ENCODE assay signal across 26 cellular contexts in genomic region chr14:100225169-100225568, GRCh38. TPM values are rescaled to one million over a fixed set of nuclear protein-coding genes. Genes with fewer than 3 reads are reported as not detected.
DNase-seq lines count a peak whose midpoint lies in the region; ATAC-seq and TF ChIP-seq lines count a peak whose summit lies in the region.
"Had no signal": no experiment of that assay in that cellular context is flagged by ENCODE, and none has a peak within 500 bp of the region (broad histone marks: within the 10 kb centered on the region; RNA-seq: fewer than 3 reads in every experiment).

No MANE protein-coding gene starts in this region.

- no peaks in the 10 kb centered on the region for H3K4me1 Mint-ChIP-seq in stimulated activated naive CD8-positive, alpha-beta T cell treated with anti-CD3 and anti-CD28 coated beads, Interleukin-15, Interleukin-2, amounts not matched to agents 100 ng/mL and 50 ng/mL, for 24 hours (ENCODE audit: low read depth)
- H3K4me1 Mint-ChIP-seq in stimulated activated naive CD8-positive, alpha-beta T cell treated with anti-CD3 and anti-CD28 coated beads, Interleukin-15, amount 100 ng/mL, for 72 hours = peaks cover 7% of the 10 kb centered on the region
- H3K4me1 Mint-ChIP-seq in activated naive CD8-positive, alpha-beta T cell treated with anti-CD3 and anti-CD28 coated beads, Interleukin-2, amount 50 U/mL, for 24 hours = peaks cover 8% of the 10 kb centered on the region

- no peak for TF ChIP-seq CTCF in HL-60 (IDR thresholded peaks at IDR 0.05; ENCODE audit: insufficient read depth, low read length)
- TF ChIP-seq CTCF in PC-3 (conservative IDR thresholded peaks at IDR 0.05; ENCODE audit: low read depth, low read length) = no peak

- H3K4me1 ChIP-seq in PC-3 (ENCODE audit: insufficient read depth, low read length) = peaks cover 9% of the 10 kb centered on the region; the same call in 1 of the 2 replicates

- H4K20me1 ChIP-seq in PC-3 (ENCODE audit: low read length) = no peaks in the 10 kb centered on the region

- H3K27me3 Mint-ChIP-seq in stimulated activated naive CD8-positive, alpha-beta T cell treated with anti-CD3 and anti-CD28 coated beads, Interleukin-15, Interleukin-2, amounts not matched to agents 100 ng/mL and 50 ng/mL, for 24 hours = no peaks in the 10 kb centered on the region
- H3K27me3 Mint-ChIP-seq in stimulated activated naive CD8-positive, alpha-beta T cell treated with anti-CD3 and anti-CD28 coated beads, Interleukin-15, amount 100 ng/mL, for 72 hours = no peaks in the 10 kb centered on the region
- H3K27me3 Mint-ChIP-seq in activated naive CD8-positive, alpha-beta T cell treated with anti-CD3 and anti-CD28 coated beads, Interleukin-2, amount 50 U/mL, for 24 hours = no peaks in the 10 kb centered on the region
- H3K27me3 Mint-ChIP-seq: IgD-negative memory B cell; natural killer cell treated with Interleukin-12 subunit alpha and Interleukin-12 subunit beta and Interleukin-15 and Interleukin-18, amount 100 ng/mL, for 72 hours had no signal

- H3F3A ChIP-seq in PC-3 (ENCODE audit: low read length, unreplicated experiment) = no peaks in the 10 kb centered on the region

- POLR2A ChIA-PET in PC-3 (lab: Charles Lee; ENCODE audit: unreplicated experiment) = no interaction called here

- H3K9me3 Mint-ChIP-seq in stimulated activated naive CD8-positive, alpha-beta T cell treated with anti-CD3 and anti-CD28 coated beads, Interleukin-15, Interleukin-2, amounts not matched to agents 100 ng/mL and 50 ng/mL, for 24 hours = no peaks in the 10 kb centered on the region
- H3K9me3 Mint-ChIP-seq in stimulated activated naive CD8-positive, alpha-beta T cell treated with anti-CD3 and anti-CD28 coated beads, Interleukin-15, amount 100 ng/mL, for 72 hours = no peaks in the 10 kb centered on the region
- no peaks in the 10 kb centered on the region for H3K9me3 Mint-ChIP-seq in activated naive CD8-positive, alpha-beta T cell treated with anti-CD3 and anti-CD28 coated beads, Interleukin-2, amount 50 U/mL, for 24 hours
- H3K9me3 Mint-ChIP-seq: GM23338; HFFc6; IgD-negative memory B cell; natural killer cell treated with Interleukin-12 subunit alpha and Interleukin-12 subunit beta and Interleukin-15 and Interleukin-18, amount 100 ng/mL, for 72 hours had no signal

- no peak overlapping the region for H2AFZ ChIP-seq in PC-3 (ENCODE audit: low read length)
- H2AFZ ChIP-seq: GM23338 had no signal

- H3K9me2 ChIP-seq in PC-3 (replicated peaks; ENCODE audit: low read length) = no peaks in the 10 kb centered on the region

- no peaks in the 10 kb centered on the region for H3K9me3 ChIP-seq in PC-3 (ENCODE audit: low read length)
- H3K9me3 ChIP-seq: gastroesophageal sphincter, Peyer's patch, suprapubic skin, upper lobe of right lung had no signal

- peak overlapping the region; percentile 79 for H3K27ac ChIP-seq in HL-60 (replicated peaks)
- no peak overlapping the region for H3K27ac ChIP-seq in PC-3 (ENCODE audit: low read length)
- H3K27ac ChIP-seq: gastroesophageal sphincter, Peyer's patch, suprapubic skin, upper lobe of right lung had no signal

- ATAC-seq in stimulated activated naive CD8-positive, alpha-beta T cell treated with anti-CD3 and anti-CD28 coated beads, Interleukin-15, amount 100 ng/mL, for 72 hours = no peak
- no peak for ATAC-seq in activated naive CD8-positive, alpha-beta T cell treated with anti-CD3 and anti-CD28 coated beads, Interleukin-2, amount 50 U/mL, for 24 hours
- no peak for ATAC-seq in PC-3
- ATAC-seq: gastroesophageal sphincter; GM12878; GM23338; natural killer cell treated with Interleukin-12 subunit alpha and Interleukin-12 subunit beta and Interleukin-15 and Interleukin-18, amount 100 ng/mL, for 72 hours; upper lobe of right lung had no signal

- intact Hi-C loops in PC-3 (cut with micrococcal nuclease) = no loop called here

- H3K4me3 Mint-ChIP-seq in stimulated activated naive CD8-positive, alpha-beta T cell treated with anti-CD3 and anti-CD28 coated beads, Interleukin-15, Interleukin-2, amounts not matched to agents 100 ng/mL and 50 ng/mL, for 24 hours = no peak overlapping the region
- no peak overlapping the region for H3K4me3 Mint-ChIP-seq in stimulated activated naive CD8-positive, alpha-beta T cell treated with anti-CD3 and anti-CD28 coated beads, Interleukin-15, amount 100 ng/mL, for 72 hours
- H3K4me3 Mint-ChIP-seq in activated naive CD8-positive, alpha-beta T cell treated with anti-CD3 and anti-CD28 coated beads, Interleukin-2, amount 50 U/mL, for 24 hours = no peak overlapping the region
- H3K4me3 Mint-ChIP-seq: GM23338; HFFc6; natural killer cell treated with Interleukin-12 subunit alpha and Interleukin-12 subunit beta and Interleukin-15 and Interleukin-18, amount 100 ng/mL, for 72 hours had no signal

- H3K27me3 ChIP-seq in HL-60 (ENCODE audit: insufficient read depth, poor library complexity, severe bottlenecking) (no peaks in the 10 kb centered on the region), PC-3 (ENCODE audit: low read length) (no peaks in the 10 kb centered on the region)
- H3K27me3 ChIP-seq: gastroesophageal sphincter, Peyer's patch, suprapubic skin, upper lobe of right lung had no signal

- no peaks in the 10 kb centered on the region for H3K79me2 ChIP-seq in PC-3 (ENCODE audit: low read length)

- no peak overlapping the region for H3K4me2 ChIP-seq in PC-3 (ENCODE audit: low read length)
- H3K4me2 ChIP-seq: GM23338 had no signal

- no peak overlapping the region for H3K9ac ChIP-seq in PC-3 (ENCODE audit: low read length)

- no TSS peak for BruUV-seq in PC-3 (replicated peaks; lab: Mats Ljungman, UMichigan)

- H3K4me3 ChIP-seq in HL-60 (replicated peaks; ENCODE audit: insufficient read depth, low read length) (no peak overlapping the region), PC-3 (ENCODE audit: low read length) (no peak overlapping the region)
- H3K4me3 ChIP-seq: gastroesophageal sphincter, GM12878, GM23338, lung, Peyer's patch, suprapubic skin, upper lobe of right lung had no signal

- CTCF ChIA-PET in PC-3 (lab: Charles Lee) = no interaction called here

- H3K36me3 Mint-ChIP-seq in stimulated activated naive CD8-positive, alpha-beta T cell treated with anti-CD3 and anti-CD28 coated beads, Interleukin-15, Interleukin-2, amounts not matched to agents 100 ng/mL and 50 ng/mL, for 24 hours (ENCODE audit: low read depth) = peaks cover 2% of the 10 kb centered on the region
- H3K36me3 Mint-ChIP-seq in activated naive CD8-positive, alpha-beta T cell treated with anti-CD3 and anti-CD28 coated beads, Interleukin-2, amount 50 U/mL, for 24 hours (ENCODE audit: low read depth) = peaks cover 1% of the 10 kb centered on the region
- H3K36me3 Mint-ChIP-seq: IgD-negative memory B cell had no signal

- H3K36me3 ChIP-seq in PC-3 (ENCODE audit: low read depth, low read length) = 0 out of 2 replicates have a peak, but pooled peaks cover 1% of the 10 kb centered on the region
- H3K36me3 ChIP-seq: Peyer's patch, suprapubic skin had no signal

- DNase-seq in stimulated activated naive CD8-positive, alpha-beta T cell treated with anti-CD3 and anti-CD28 coated beads, Interleukin-15, amount 100 ng/mL, for 72 hours = no peak
- DNase-seq in HL-60 (ENCODE audit: low read depth in 1 of 2, low spot score in 1 of 2) (no peak), cerebellar cortex (ENCODE audit: low spot score) (no peak), NCI-H748 (lab: John Stamatoyannopoulos, UW; ENCODE audit: unreplicated experiment) (no peak), PC-3 (no peak)
- no peak for DNase-seq in activated naive CD8-positive, alpha-beta T cell treated with anti-CD3 and anti-CD28 coated beads, Interleukin-2, amount 50 U/mL, for 24 hours
- DNase-seq: activated CD4-positive, alpha-beta T cell treated with anti-CD3 and anti-CD28 coated beads, Interleukin-2, amount 50 U/mL, for 4 hours; activated gamma-delta T cell; amygdala; HFFc6; hypothalamus; NCI-H1048; NCI-H2107; NCI-H774; Peyer's patch; SHP77 treated with DMSO at 0.1 percent for 48 hours; stimulated activated CD4-positive, alpha-beta T cell treated with anti-CD3 and anti-CD28 coated beads, Interleukin-4, amount 100 ng/mL, for 4 hours; upper lobe of right lung had no signal

- peak overlapping the region; percentile 55 for H3K27ac Mint-ChIP-seq in stimulated activated naive CD8-positive, alpha-beta T cell treated with anti-CD3 and anti-CD28 coated beads, Interleukin-15, Interleukin-2, amounts not matched to agents 100 ng/mL and 50 ng/mL, for 24 hours
- no peak overlapping the region for H3K27ac Mint-ChIP-seq in stimulated activated naive CD8-positive, alpha-beta T cell treated with anti-CD3 and anti-CD28 coated beads, Interleukin-15, amount 100 ng/mL, for 72 hours
- peak overlapping the region; percentile 41 for H3K27ac Mint-ChIP-seq in activated naive CD8-positive, alpha-beta T cell treated with anti-CD3 and anti-CD28 coated beads, Interleukin-2, amount 50 U/mL, for 24 hours
- H3K27ac Mint-ChIP-seq: GM23338; HFFc6; natural killer cell treated with Interleukin-12 subunit alpha and Interleukin-12 subunit beta and Interleukin-15 and Interleukin-18, amount 100 ng/mL, for 72 hours had no signal

RNA-seq across cellular contexts. Expression of gene YY1, which starts 13.8 kb away (rescaled TPM):
- 64.1 and 88.4 TPM in 2 replicates for total RNA-seq in PC-3 (2014; rRNA removed)

Comparison
In these comparisons a context has a peak if more than half of its experiments do, and no peak if none do; other contexts are left out.
1. H3K27ac Mint-ChIP-seq: peak in stimulated activated naive CD8-positive, alpha-beta T cell treated with anti-CD3 and anti-CD28 coated beads, Interleukin-15, Interleukin-2, amounts not matched to agents 100 ng/mL and 50 ng/mL, for 24 hours (single experiment) and activated naive CD8-positive, alpha-beta T cell treated with anti-CD3 and anti-CD28 coated beads, Interleukin-2, amount 50 U/mL, for 24 hours (single experiment); none in stimulated activated naive CD8-positive, alpha-beta T cell treated with anti-CD3 and anti-CD28 coated beads, Interleukin-15, amount 100 ng/mL, for 72 hours (0 of 2).